Comparison of ENCODE assay signal across 9 cellular contexts in genomic region chr17:1422907-1423306, GRCh38. TPM values are rescaled to one million over a fixed set of nuclear protein-coding genes. Genes with fewer than 3 reads are reported as not detected.
DNase-seq lines count a peak whose midpoint lies in the region; ATAC-seq and TF ChIP-seq lines count a peak whose summit lies in the region.
"Had no signal": no experiment of that assay in that cellular context is flagged by ENCODE, and none has a peak within 500 bp of the region (broad histone marks: within the 10 kb centered on the region; RNA-seq: fewer than 3 reads in every experiment).

No MANE protein-coding gene starts in this region.

- H3K9ac ChIP-seq in PC-3 (ENCODE audit: low read length): peak overlapping the region; percentile 3; the same call in 1 of the 2 replicates

- peak overlapping the region; percentile 54 for H2AFZ ChIP-seq in PC-3 (ENCODE audit: low read length)

- H3K9me3 ChIP-seq in PC-3 (ENCODE audit: low read length): no peaks in the 10 kb centered on the region
- no peaks in the 10 kb centered on the region for H3K9me3 ChIP-seq in transverse colon

- TF ChIP-seq POLR2A in transverse colon (IDR thresholded peaks at IDR 0.05): no peak

- H3K36me3 Mint-ChIP-seq in nephron progenitor cell (ENCODE audit: low read depth): peaks cover 51% of the 10 kb centered on the region
- peaks cover 36% of the 10 kb centered on the region for H3K36me3 Mint-ChIP-seq in T-helper 2 cell treated with Interferon-gamma antibody and Interleukin-4, amounts not matched to agents 5 μg/mL and 100 μg/mL, for 36 hours (ENCODE audit: low read depth)

- no peak overlapping the region for H3K4me3 Mint-ChIP-seq in nephron progenitor cell
- no peak overlapping the region for H3K4me3 Mint-ChIP-seq in T-helper 2 cell treated with Interferon-gamma antibody and Interleukin-4, amounts not matched to agents 5 μg/mL and 100 μg/mL, for 36 hours

- H3K4me1 Mint-ChIP-seq in nephron progenitor cell: peaks cover 20% of the 10 kb centered on the region
- H3K4me1 Mint-ChIP-seq in T-helper 2 cell treated with Interferon-gamma antibody and Interleukin-4, amounts not matched to agents 5 μg/mL and 100 μg/mL, for 36 hours (ENCODE audit: low read depth): peaks cover 3% of the 10 kb centered on the region

- H3K79me2 ChIP-seq in PC-3 (ENCODE audit: low read length): peaks cover 38% of the 10 kb centered on the region

- WGBS in transverse colon (ENCODE audit: low coverage in 1 of 2), 2 donors: 81% methylated on average over 6 to 8 of the region's 8 CpGs

- H3K9me2 ChIP-seq in PC-3 (replicated peaks; ENCODE audit: low read length): no peaks in the 10 kb centered on the region

- H3K4me3 ChIP-seq in BJ (ENCODE audit: low read depth, low read length): no peak overlapping the region
- H3K4me3 ChIP-seq in PC-3 (ENCODE audit: low read length): no peak overlapping the region; the same call in 1 of the 2 replicates
- H3K4me3 ChIP-seq in transverse colon: no peak overlapping the region

- H3K27me3 Mint-ChIP-seq in nephron progenitor cell (ENCODE audit: low read depth, poor library complexity): no peaks in the 10 kb centered on the region
- H3K27me3 Mint-ChIP-seq in T-helper 2 cell treated with Interferon-gamma antibody and Interleukin-4, amounts not matched to agents 5 μg/mL and 100 μg/mL, for 36 hours (ENCODE audit: low read depth): no peaks in the 10 kb centered on the region

- peak; percentile 78 for DNase-seq in BJ (ENCODE audit: low read depth)
- DNase-seq in PC-3: peak; percentile 89
- peak; percentile 77 for DNase-seq in epithelial cell of prostate (ENCODE audit: low read depth, low spot score)
- DNase-seq in nephron progenitor cell: no peak
- DNase-seq in T-helper 2 cell treated with Interferon-gamma antibody and Interleukin-4, amounts not matched to agents 5 μg/mL and 100 μg/mL, for 36 hours (ENCODE audit: low spot score): no peak
- DNase-seq in cerebellar cortex (ENCODE audit: low spot score): no peak
- no peak for DNase-seq in transverse colon
- DNase-seq: effector CD8-positive, alpha-beta T cell had no signal

- H3K27ac ChIP-seq in PC-3 (ENCODE audit: low read length) (peak overlapping the region; percentile 71), epithelial cell of prostate (peak overlapping the region; percentile 78), transverse colon (no peak overlapping the region)

- peak overlapping the region; percentile 58 for H3K27ac Mint-ChIP-seq in nephron progenitor cell
- H3K27ac Mint-ChIP-seq in T-helper 2 cell treated with Interferon-gamma antibody and Interleukin-4, amounts not matched to agents 5 μg/mL and 100 μg/mL, for 36 hours: no peak overlapping the region

- TF ChIP-seq CTCF in BJ (IDR thresholded peaks at IDR 0.05; ENCODE audit: insufficient read depth, low read depth, low read length): no peak
- TF ChIP-seq CTCF in PC-3 (conservative IDR thresholded peaks at IDR 0.05; ENCODE audit: low read depth, low read length): no peak
- no peak for TF ChIP-seq CTCF in nephron progenitor cell (IDR thresholded peaks at IDR 0.05)
- no peak for TF ChIP-seq CTCF in transverse colon (IDR thresholded peaks at IDR 0.05)

- intact Hi-C loops in PC-3 (cut with micrococcal nuclease): loop anchor here (10.0 kb wide), 1 partner anchor 58 kb away; no protein-coding TSS in a partner anchor
- intact Hi-C loops in transverse colon (cut with DNase I; ENCODE audit: low total_unique reads): no loop called here

- H3K4me1 ChIP-seq in PC-3 (ENCODE audit: insufficient read depth, low read length) (peaks cover 17% of the 10 kb centered on the region), transverse colon (peaks cover 0 to 5% (median 0%) of the 10 kb centered on the region in 4 donors)

- H3K4me2 ChIP-seq in PC-3 (ENCODE audit: low read length): peak overlapping the region; percentile 63

- POLR2A ChIA-PET in BJ (lab: Charles Lee): no interaction called here
- POLR2A ChIA-PET in PC-3 (lab: Charles Lee; ENCODE audit: unreplicated experiment): no interaction called here

- H3K36me3 ChIP-seq in BJ (ENCODE audit: control insufficient read depth, insufficient read depth, low read length) (peaks cover 13% of the 10 kb centered on the region), PC-3 (ENCODE audit: low read depth, low read length) (peaks cover 14% of the 10 kb centered on the region), transverse colon (peaks cover 0 to 14% (median 5%) of the 10 kb centered on the region in 4 donors)

- in situ Hi-C loops in transverse colon (cut with MboI; ENCODE audit: low pct_ligation_motif_present in 1 of 4, low pct_unique_long_range_greater_than_20kb in 1 of 4, low sequenced_read_pairs in 3 of 4): no loop called here

- no TSS peak for BruUV-seq in PC-3 (replicated peaks; lab: Mats Ljungman, UMichigan)

- ATAC-seq in PC-3: peak; percentile 98
- ATAC-seq in HG03520 (IDR thresholded peaks at IDR 0.05; ENCODE audit: unreplicated experiment): no peak

- H4K20me1 ChIP-seq in PC-3 (ENCODE audit: low read length): no peaks in the 10 kb centered on the region

- TF ChIP-seq EP300 in transverse colon (IDR thresholded peaks at IDR 0.05; ENCODE audit: low read depth): no peak

- CTCF ChIA-PET in BJ (lab: Yijun Ruan, JAX) (interaction anchor here (3.3 kb wide), 1 partner anchor 57 kb away, joined by 15 read pairs; no protein-coding TSS in a partner anchor), PC-3 (lab: Charles Lee) (interaction anchor here (0.7 kb wide), 1 partner anchor 58 kb away, joined by 3 read pairs; no protein-coding TSS in a partner anchor)

- no peaks in the 10 kb centered on the region for H3K9me3 Mint-ChIP-seq in nephron progenitor cell
- no peaks in the 10 kb centered on the region for H3K9me3 Mint-ChIP-seq in T-helper 2 cell treated with Interferon-gamma antibody and Interleukin-4, amounts not matched to agents 5 μg/mL and 100 μg/mL, for 36 hours

- peaks cover 3% of the 10 kb centered on the region for H3F3A ChIP-seq in PC-3 (ENCODE audit: low read length, unreplicated experiment)

- H3K27me3 ChIP-seq in BJ (ENCODE audit: control insufficient read depth, insufficient read depth, low read length) (no peaks in the 10 kb centered on the region), PC-3 (ENCODE audit: low read length) (no peaks in the 10 kb centered on the region), transverse colon (no peaks in the 10 kb centered on the region)

RNA-seq across cellular contexts. Expression of gene YWHAE, which starts 22.9 kb away (rescaled TPM):
- 618 and 665 TPM in 2 replicates for polyA plus RNA-seq in BJ (2011; rRNA removed)
- polyA minus RNA-seq in BJ (2011; rRNA and poly(A)+ RNA removed): 294 and 497 TPM in 2 replicates
- total RNA-seq in PC-3 (2014; rRNA removed) (210 and 342 TPM in 2 replicates), transverse colon (1,000 to 10,000 TPM in 1 of 4 donors, 100 to 1,000 TPM in 3; 158 to 2,397 (median 594) TPM)

RNA-seq across cellular contexts. Expression of gene CRK, which starts 33.1 kb away (rescaled TPM):
- 53.8 and 86.5 TPM in 2 replicates for polyA plus RNA-seq in BJ (2011; rRNA removed)
- polyA minus RNA-seq in BJ (2011; rRNA and poly(A)+ RNA removed): 40.6 and 45.4 TPM in 2 replicates
- 41.8 and 49.4 TPM in 2 replicates for total RNA-seq in PC-3 (2014; rRNA removed)
- 10 to 100 TPM; 33.4 to 95.3 (median 63.4) TPM for total RNA-seq in transverse colon

Comparison
In these comparisons a context has a peak if more than half of its experiments do, and no peak if none do; other contexts are left out.
1. DNase-seq: peak in BJ (single experiment), PC-3 (single experiment) and epithelial cell of prostate (single experiment); none in nephron progenitor cell (single experiment), T-helper 2 cell treated with Interferon-gamma antibody and Interleukin-4, amounts not matched to agents 5 μg/mL and 100 μg/mL, for 36 hours (single experiment), cerebellar cortex (single experiment) and transverse colon (single experiment).
2. H3K27ac ChIP-seq: peak in PC-3 (single experiment) and epithelial cell of prostate (single experiment); none in transverse colon (0 of 4).